ENCODE assay signal across 1 cellular context in the genomic region with DNA sequence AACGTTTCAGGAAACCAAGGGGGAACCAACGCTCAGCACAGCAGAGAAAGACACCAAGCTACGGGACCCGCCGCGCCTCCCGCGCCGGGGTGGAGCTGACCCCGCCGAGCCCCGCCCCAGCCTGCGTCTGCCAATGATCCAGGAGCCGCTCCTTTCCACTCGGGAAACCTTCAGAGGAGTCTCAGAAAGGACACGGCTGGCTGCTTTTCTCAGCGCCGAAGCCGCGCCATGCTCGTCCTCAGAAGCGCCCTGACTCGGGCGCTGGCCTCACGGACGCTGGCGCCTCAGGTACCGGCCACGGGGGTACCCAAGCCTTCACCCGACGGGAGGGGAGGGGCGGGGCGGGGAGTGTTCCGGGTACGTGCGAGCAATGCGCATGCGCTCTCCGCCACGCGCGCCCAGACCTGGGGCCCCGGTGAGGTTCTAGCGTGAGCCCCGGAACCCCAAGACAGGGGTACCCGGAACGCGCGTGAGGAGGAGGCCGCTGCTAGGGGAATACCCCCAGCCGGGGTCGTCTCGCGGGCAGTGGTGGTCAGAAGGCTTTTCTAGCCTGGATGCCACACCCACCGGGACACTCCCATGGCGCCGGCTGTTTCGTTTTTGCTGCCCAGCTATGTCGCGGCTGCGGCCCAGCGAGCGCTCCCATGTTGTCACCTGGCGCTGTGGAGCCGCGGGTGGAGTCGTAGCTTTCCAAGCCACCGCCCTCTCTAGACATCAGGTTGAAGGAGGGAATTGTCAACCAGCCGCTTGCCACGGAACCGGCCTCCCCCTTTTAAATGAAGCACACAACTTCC.
TF ChIP-seq lines count a peak whose summit lies in the region.

A gene (plus strand): TSS at position 119 of the 794 bp plus-strand sequence. CDS start 110 bp downstream, at position 229.

TF ChIP-seq in SK-N-SH treated with all-trans-retinoic acid at 6 μM for 48 hours, 23 proteins besides CTCF, POLR2A, EP300 and RAD21 (continued from another document):
- TF ChIP-seq, protein P1, sequence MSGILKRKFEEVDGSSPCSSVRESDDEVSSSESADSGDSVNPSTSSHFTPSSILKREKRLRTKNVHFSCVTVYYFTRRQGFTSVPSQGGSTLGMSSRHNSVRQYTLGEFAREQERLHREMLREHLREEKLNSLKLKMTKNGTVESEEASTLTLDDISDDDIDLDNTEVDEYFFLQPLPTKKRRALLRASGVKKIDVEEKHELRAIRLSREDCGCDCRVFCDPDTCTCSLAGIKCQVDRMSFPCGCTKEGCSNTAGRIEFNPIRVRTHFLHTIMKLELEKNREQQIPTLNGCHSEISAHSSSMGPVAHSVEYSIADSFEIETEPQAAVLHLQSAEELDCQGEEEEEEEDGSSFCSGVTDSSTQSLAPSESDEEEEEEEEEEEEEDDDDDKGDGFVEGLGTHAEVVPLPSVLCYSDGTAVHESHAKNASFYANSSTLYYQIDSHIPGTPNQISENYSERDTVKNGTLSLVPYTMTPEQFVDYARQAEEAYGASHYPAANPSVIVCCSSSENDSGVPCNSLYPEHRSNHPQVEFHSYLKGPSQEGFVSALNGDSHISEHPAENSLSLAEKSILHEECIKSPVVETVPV (CRISPR knock-in tag; IDR thresholded peaks at IDR 0.05): no peak
- TF ChIP-seq ISL1 (CRISPR knock-in tag; IDR thresholded peaks at IDR 0.05) (no peak), ARNTL (CRISPR knock-in tag; IDR thresholded peaks at IDR 0.05; ENCODE audit: borderline replicate concordance, low read depth) (no peak)
